In the genomic region with DNA sequence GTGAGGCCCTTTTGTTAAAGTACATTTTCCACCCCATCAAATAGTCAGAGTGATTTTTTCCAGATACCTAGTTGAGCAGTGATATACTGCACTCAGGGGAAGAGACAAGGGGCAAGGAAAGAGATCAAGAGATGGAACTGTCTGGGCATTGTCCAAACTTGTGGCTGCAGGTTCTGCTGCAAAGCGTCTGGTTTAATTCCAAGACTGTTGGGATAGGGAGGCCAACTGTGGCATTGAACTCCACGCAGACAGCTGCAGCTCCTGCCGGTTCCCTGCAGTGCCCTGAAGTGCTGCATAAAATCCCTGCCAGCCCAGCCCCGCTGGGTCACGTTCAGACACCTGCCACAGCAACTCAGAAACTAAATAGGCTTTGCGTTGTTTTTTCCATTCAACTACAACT, we compare ENCODE assay signal across 11 cellular contexts.
A peak's percentile ranks its signal among the peaks of the same experiment; 100 is the strongest.
DNase-seq lines count a peak whose midpoint lies in the region; ATAC-seq and TF ChIP-seq lines count a peak whose summit lies in the region.
"Had no signal": no experiment of that assay in that cellular context is flagged by ENCODE, and none has a peak within 500 bp of the region (broad histone marks: within the 10 kb centered on the region; RNA-seq: fewer than 3 reads in every experiment).

No MANE protein-coding gene starts in this region.

- DNase-seq in DMS79 treated with DMSO at 0.1 percent for 48 hours (lab: John Stamatoyannopoulos, UW) (peak; percentile 26), DMS79 (lab: John Stamatoyannopoulos, UW) (no peak), NCI-H2171 (lab: John Stamatoyannopoulos, UW) (peak; percentile 83), pons (ENCODE audit: low spot score) (peak; percentile 1), GM20000 (ENCODE audit: low spot score) (no peak), MV-4-11 (lab: John Stamatoyannopoulos, UW) (no peak)
- DNase-seq: activated naive CD8-positive, alpha-beta T cell treated with anti-CD3 and anti-CD28 coated beads, Interleukin-2, amount 10 ng/mL, durations not matched to agents 7 days and 5 days; left lung; stimulated activated CD4-positive, alpha-beta T cell treated with anti-CD3 and anti-CD28 coated beads, Interleukin-12 subunit alpha, Interleukin-12 subunit beta, amount 100 ng/mL, for 4 hours had no signal

- no peak for TF ChIP-seq CTCF in GM20000 (IDR thresholded peaks at IDR 0.05; ENCODE audit: extremely low read depth, missing control alignments)

- ATAC-seq in SK-N-SH treated with all-trans-retinoic acid at 6 μM for 48 hours = peak; percentile 57
- ATAC-seq in HG03025 (IDR thresholded peaks at IDR 0.05; ENCODE audit: low FRiP score, unreplicated experiment) = no peak
- ATAC-seq: left lung had no signal

TF ChIP-seq in SK-N-SH treated with all-trans-retinoic acid at 6 μM for 48 hours, 23 proteins besides CTCF, POLR2A, EP300 and RAD21:
- TF ChIP-seq ZFP3 (CRISPR knock-in tag; IDR thresholded peaks at IDR 0.05) (no peak), ISL1 (CRISPR knock-in tag; IDR thresholded peaks at IDR 0.05) (peak; percentile 86), ZNF565 (CRISPR knock-in tag; conservative IDR thresholded peaks at IDR 0.05; ENCODE audit: low read depth) (0 out of 2 replicates have a peak, but pooled peaks have one; percentile 65), TCF4 (CRISPR knock-in tag; IDR thresholded peaks at IDR 0.05; ENCODE audit: borderline replicate concordance) (peak; percentile 79; the same call in 1 of the 2 replicates)
- TF ChIP-seq, protein P1, sequence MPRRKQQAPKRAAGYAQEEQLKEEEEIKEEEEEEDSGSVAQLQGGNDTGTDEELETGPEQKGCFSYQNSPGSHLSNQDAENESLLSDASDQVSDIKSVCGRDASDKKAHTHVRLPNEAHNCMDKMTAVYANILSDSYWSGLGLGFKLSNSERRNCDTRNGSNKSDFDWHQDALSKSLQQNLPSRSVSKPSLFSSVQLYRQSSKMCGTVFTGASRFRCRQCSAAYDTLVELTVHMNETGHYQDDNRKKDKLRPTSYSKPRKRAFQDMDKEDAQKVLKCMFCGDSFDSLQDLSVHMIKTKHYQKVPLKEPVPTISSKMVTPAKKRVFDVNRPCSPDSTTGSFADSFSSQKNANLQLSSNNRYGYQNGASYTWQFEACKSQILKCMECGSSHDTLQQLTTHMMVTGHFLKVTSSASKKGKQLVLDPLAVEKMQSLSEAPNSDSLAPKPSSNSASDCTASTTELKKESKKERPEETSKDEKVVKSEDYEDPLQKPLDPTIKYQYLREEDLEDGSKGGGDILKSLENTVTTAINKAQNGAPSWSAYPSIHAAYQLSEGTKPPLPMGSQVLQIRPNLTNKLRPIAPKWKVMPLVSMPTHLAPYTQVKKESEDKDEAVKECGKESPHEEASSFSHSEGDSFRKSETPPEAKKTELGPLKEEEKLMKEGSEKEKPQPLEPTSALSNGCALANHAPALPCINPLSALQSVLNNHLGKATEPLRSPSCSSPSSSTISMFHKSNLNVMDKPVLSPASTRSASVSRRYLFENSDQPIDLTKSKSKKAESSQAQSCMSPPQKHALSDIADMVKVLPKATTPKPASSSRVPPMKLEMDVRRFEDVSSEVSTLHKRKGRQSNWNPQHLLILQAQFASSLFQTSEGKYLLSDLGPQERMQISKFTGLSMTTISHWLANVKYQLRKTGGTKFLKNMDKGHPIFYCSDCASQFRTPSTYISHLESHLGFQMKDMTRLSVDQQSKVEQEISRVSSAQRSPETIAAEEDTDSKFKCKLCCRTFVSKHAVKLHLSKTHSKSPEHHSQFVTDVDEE (CRISPR knock-in tag; IDR thresholded peaks at IDR 0.05) = peak; percentile 97
- TF ChIP-seq, protein P2, sequence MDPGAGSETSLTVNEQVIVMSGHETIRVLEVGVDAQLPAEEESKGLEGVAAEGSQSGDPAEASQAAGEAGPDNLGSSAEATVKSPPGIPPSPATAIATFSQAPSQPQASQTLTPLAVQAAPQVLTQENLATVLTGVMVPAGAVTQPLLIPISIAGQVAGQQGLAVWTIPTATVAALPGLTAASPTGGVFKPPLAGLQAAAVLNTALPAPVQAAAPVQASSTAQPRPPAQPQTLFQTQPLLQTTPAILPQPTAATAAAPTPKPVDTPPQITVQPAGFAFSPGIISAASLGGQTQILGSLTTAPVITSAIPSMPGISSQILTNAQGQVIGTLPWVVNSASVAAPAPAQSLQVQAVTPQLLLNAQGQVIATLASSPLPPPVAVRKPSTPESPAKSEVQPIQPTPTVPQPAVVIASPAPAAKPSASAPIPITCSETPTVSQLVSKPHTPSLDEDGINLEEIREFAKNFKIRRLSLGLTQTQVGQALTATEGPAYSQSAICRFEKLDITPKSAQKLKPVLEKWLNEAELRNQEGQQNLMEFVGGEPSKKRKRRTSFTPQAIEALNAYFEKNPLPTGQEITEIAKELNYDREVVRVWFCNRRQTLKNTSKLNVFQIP (CRISPR knock-in tag; IDR thresholded peaks at IDR 0.05; ENCODE audit: borderline replicate concordance, low read depth) = no peak

Comparison
In these comparisons a context has a peak if more than half of its experiments do, and no peak if none do; other contexts are left out.
1. DNase-seq: peak in DMS79 treated with DMSO at 0.1 percent for 48 hours (single experiment), NCI-H2171 (single experiment) and pons (single experiment); none in DMS79 (single experiment), GM20000 (single experiment) and MV-4-11 (single experiment).